12 cellular contexts compared by ENCODE assay signal in the genomic region with DNA sequence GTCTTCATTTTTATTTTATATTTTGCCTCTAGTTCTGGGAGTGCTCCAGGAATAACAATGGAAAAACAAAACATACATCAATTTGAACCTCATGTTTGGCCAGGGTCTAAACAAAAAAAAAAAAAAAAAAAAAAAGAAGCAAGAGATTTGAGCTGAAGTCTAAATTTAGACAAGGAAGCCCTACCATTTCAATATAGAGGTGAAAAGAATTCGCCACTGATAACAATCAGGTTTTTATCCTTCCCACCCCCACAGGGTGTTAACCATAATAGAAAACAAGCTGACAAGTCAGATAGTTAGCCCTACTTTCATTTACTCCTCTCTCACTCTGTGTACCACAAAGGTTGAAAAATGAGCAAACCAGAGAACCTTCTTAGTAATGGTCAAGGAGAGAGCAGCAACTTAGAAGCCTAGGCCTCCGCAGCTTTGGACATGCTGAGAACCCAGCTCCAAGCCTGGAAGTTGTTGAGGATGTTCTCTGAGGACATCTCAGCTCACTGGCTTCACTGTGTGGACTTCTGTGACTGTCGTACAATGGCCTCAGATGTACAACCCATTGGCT.
DNase-seq lines count a peak whose midpoint lies in the region; ATAC-seq and TF ChIP-seq lines count a peak whose summit lies in the region.
"Had no signal": no experiment of that assay in that cellular context is flagged by ENCODE, and none has a peak within 500 bp of the region (broad histone marks: within the 10 kb centered on the region; RNA-seq: fewer than 3 reads in every experiment).

No MANE protein-coding gene starts in this region.

- peaks cover 8% of the 10 kb centered on the region; the same call in 1 of the 2 replicates for H3K9me3 ChIP-seq in Karpas-422 (ENCODE audit: low read length)
- no peaks in the 10 kb centered on the region for H3K9me3 ChIP-seq in prostate gland
- H3K9me3 ChIP-seq: Peyer's patch had no signal

- no peaks in the 10 kb centered on the region for H3K9me2 ChIP-seq in Karpas-422 (replicated peaks; ENCODE audit: insufficient read depth, low read length)

- H3K27me3 ChIP-seq in Karpas-422 (ENCODE audit: low read length) (no peaks in the 10 kb centered on the region), prostate gland (replicated peaks; ENCODE audit: insufficient read depth) (no peaks in the 10 kb centered on the region)
- H3K27me3 ChIP-seq: hepatocyte, Peyer's patch had no signal

- intact Hi-C loops in prostate gland (cut with DNase I): no loop called here

- TF ChIP-seq POLR2A in prostate gland (IDR thresholded peaks at IDR 0.05): no peak

- H3K79me2 ChIP-seq in Karpas-422 (ENCODE audit: low read length): no peaks in the 10 kb centered on the region
- H3K79me2 ChIP-seq: hepatocyte had no signal

- H3K4me3 ChIP-seq in Karpas-422 (ENCODE audit: low read length): no peak overlapping the region
- H3K4me3 ChIP-seq in prostate gland: no peak overlapping the region
- H3K4me3 ChIP-seq: hepatocyte, Peyer's patch had no signal

- 79% methylated on average over 3 of the region's 3 CpGs for WGBS in prostate gland

- H3K4me2 ChIP-seq in Karpas-422 (ENCODE audit: low read depth, low read length, poor library complexity, severe bottlenecking): no peak overlapping the region
- H3K4me2 ChIP-seq: hepatocyte had no signal

- peak; percentile 77 for DNase-seq in fibroblast of peridontal ligament (ENCODE audit: extremely low read depth)
- DNase-seq in Karpas-422: no peak
- DNase-seq in prostate gland (ENCODE audit: low spot score): no peak
- no peak for DNase-seq in ecto neural progenitor cell (ENCODE audit: low spot score)
- no peak for DNase-seq in NCI-H446 (lab: John Stamatoyannopoulos, UW)
- DNase-seq: activated CD4-positive, CD25-positive, alpha-beta regulatory T cell treated with anti-CD3 and anti-CD28 coated beads, Interleukin-2, amount 50 U/mL, for 72 hours; GOT3 had no signal

- no peaks in the 10 kb centered on the region for H4K20me1 ChIP-seq in Karpas-422 (ENCODE audit: insufficient read depth, low read depth, low read length)

- no peak overlapping the region for H3K9ac ChIP-seq in Karpas-422 (ENCODE audit: low read length)

- H3K36me3 ChIP-seq in Karpas-422 (ENCODE audit: insufficient read depth, low read length): no peaks in the 10 kb centered on the region
- no peaks in the 10 kb centered on the region for H3K36me3 ChIP-seq in prostate gland
- H3K36me3 ChIP-seq: Peyer's patch had no signal

- no peak for TF ChIP-seq CTCF in prostate gland (IDR thresholded peaks at IDR 0.05)

- ATAC-seq in GM18502 (IDR thresholded peaks at IDR 0.05; ENCODE audit: poor library complexity, unreplicated experiment) (peak; percentile 91), GM19468 (IDR thresholded peaks at IDR 0.05; ENCODE audit: extremely low read depth, unreplicated experiment) (peak; percentile 36), HG03342 (IDR thresholded peaks at IDR 0.05; ENCODE audit: unreplicated experiment) (peak; percentile 84)

- no peak overlapping the region for H2AFZ ChIP-seq in Karpas-422 (ENCODE audit: low read length)
- H2AFZ ChIP-seq: hepatocyte had no signal

- no peaks in the 10 kb centered on the region for H3K4me1 ChIP-seq in Karpas-422 (ENCODE audit: low read length)
- H3K4me1 ChIP-seq in prostate gland (replicated peaks): no peaks in the 10 kb centered on the region

- H3K27ac ChIP-seq in Karpas-422 (ENCODE audit: low read length) (no peak overlapping the region), prostate gland (no peak overlapping the region)
- H3K27ac ChIP-seq: hepatocyte had no signal

Comparison
In these comparisons a context has a peak if more than half of its experiments do, and no peak if none do; other contexts are left out.
1. ATAC-seq: peak in every context shown above with its lines; median percentile 91 in GM18502; 84 in HG03342; 36 in GM19468.